ENCODE assay signal across 1 cellular context in genomic region chr7:134995239-134996096, GRCh38.
A peak's percentile ranks its signal among the peaks of the same experiment; 100 is the strongest.
TF ChIP-seq lines count a peak whose summit lies in the region.

No MANE protein-coding gene starts in this region.

TF ChIP-seq in GM12878, 131 proteins besides CTCF, POLR2A, EP300 and RAD21 (continued from another document and continues in another):
- TF ChIP-seq SKIL (IDR thresholded peaks at IDR 0.05; ENCODE audit: low read depth, poor library complexity, severe bottlenecking) (peak; percentile 85), YY1 (IDR thresholded peaks at IDR 0.05; ENCODE audit: low read depth, low read length) (peak; percentile 60; the same call in 1 of the 2 replicates), KLF5 (IDR thresholded peaks at IDR 0.05; ENCODE audit: partially characterized antibody) (no peak), BCL3 (IDR thresholded peaks at IDR 0.05; ENCODE audit: borderline replicate concordance, insufficient read depth, low read depth, low read length, poor library complexity, severe bottlenecking) (peak; percentile 56), SMC3 (IDR thresholded peaks at IDR 0.05; ENCODE audit: borderline replicate concordance, low read length) (peak; percentile 12; the same call in 1 of the 2 replicates), NR2F1 (conservative IDR thresholded peaks at IDR 0.05) (peak; percentile 43; the same call in 1 of the 2 replicates), PBX3 (IDR thresholded peaks at IDR 0.05; ENCODE audit: insufficient replicate concordance, low read depth, low read length) (peak; percentile 24), ATF2 (IDR thresholded peaks at IDR 0.05; ENCODE audit: low read length) (peak; percentile 55), NFIC (IDR thresholded peaks at IDR 0.05; ENCODE audit: low read depth, low read length) (peak; percentile 85; the same call in 1 of the 2 replicates), FOS (IDR thresholded peaks at IDR 0.05; ENCODE audit: borderline replicate concordance, extremely low read depth, insufficient read length) (no peak), RELA (IDR thresholded peaks at IDR 0.05; ENCODE audit: borderline replicate concordance, partially characterized antibody) (no peak), CUX1 (IDR thresholded peaks at IDR 0.05; ENCODE audit: insufficient replicate concordance, low read depth, low read length) (peak; percentile 68), HSF1 (IDR thresholded peaks at IDR 0.05; ENCODE audit: low read depth, low read length) (no peak), NFYA (IDR thresholded peaks at IDR 0.05; ENCODE audit: borderline replicate concordance, low read depth, low read length) (no peak), ZNF622 (IDR thresholded peaks at IDR 0.05) (no peak), HCFC1 (IDR thresholded peaks at IDR 0.05; ENCODE audit: low read length) (peak; percentile 2; the same call in 1 of the 2 replicates), MAX (IDR thresholded peaks at IDR 0.05; ENCODE audit: low read depth, low read length) (0 out of 2 replicates have a peak, but pooled peaks have one; percentile 4), EED (IDR thresholded peaks at IDR 0.05; ENCODE audit: low read depth) (peak; percentile 92), POU2F2 (IDR thresholded peaks at IDR 0.05; ENCODE audit: borderline replicate concordance, low read depth, low read length) (no peak), EZH2 (IDR thresholded peaks at IDR 0.05; ENCODE audit: borderline replicate concordance, control insufficient read depth, low read depth, low read length) (no peak), SIX5 (IDR thresholded peaks at IDR 0.05; ENCODE audit: low read depth, low read length, severe bottlenecking) (no peak), STAT3 (IDR thresholded peaks at IDR 0.05; ENCODE audit: low read depth, low read length) (no peak; the same call in 1 of the 2 replicates), IKZF1 (conservative IDR thresholded peaks at IDR 0.05) (peak; percentile 92), ETV6 (conservative IDR thresholded peaks at IDR 0.05 in 1 of 2, IDR thresholded peaks at IDR 0.05 in 1 of 2; ENCODE audit: borderline replicate concordance in 1 of 2, low read depth in 1 of 2) (peak in 1 of 2 experiments; percentile 62; a peak in 1 of 4 replicates), PRDM15 (CRISPR knock-in tag; IDR thresholded peaks at IDR 0.05) (no peak), TAF1 (IDR thresholded peaks at IDR 0.05; ENCODE audit: borderline replicate concordance, low read depth, low read length) (no peak), NFXL1 (IDR thresholded peaks at IDR 0.05; ENCODE audit: borderline replicate concordance) (no peak), NR2C1 (IDR thresholded peaks at IDR 0.05) (no peak), ZBED1 (IDR thresholded peaks at IDR 0.05; ENCODE audit: borderline replicate concordance) (peak; percentile 36; the same call in 1 of the 2 replicates), LARP7 (IDR thresholded peaks at IDR 0.05) (no peak), ASH2L (IDR thresholded peaks at IDR 0.05; ENCODE audit: borderline replicate concordance, low read depth) (0 out of 2 replicates have a peak, but pooled peaks have one; percentile 33), SREBF1 (IDR thresholded peaks at IDR 0.05; ENCODE audit: low read length) (no peak), SUPT20H (IDR thresholded peaks at IDR 0.05; ENCODE audit: borderline replicate concordance, control insufficient read depth, low read depth, low read length) (no peak), SPI1 (IDR thresholded peaks at IDR 0.05; ENCODE audit: borderline replicate concordance, insufficient read depth, low read depth, low read length) (no peak), ZBTB11 (CRISPR knock-in tag; IDR thresholded peaks at IDR 0.05) (no peak), GATAD2B (conservative IDR thresholded peaks at IDR 0.05; ENCODE audit: low read depth) (peak; percentile 32; the same call in 1 of the 2 replicates), POLR2AphosphoS2 (IDR thresholded peaks at IDR 0.05; ENCODE audit: low read depth, low read length) (peak; percentile 32; the same call in 1 of the 2 replicates), TCF3 (IDR thresholded peaks at IDR 0.05; ENCODE audit: borderline replicate concordance, insufficient read depth, low read depth, low read length) (no peak), SMARCA5 (IDR thresholded peaks at IDR 0.05) (peak; percentile 98)
